In the genomic region with DNA sequence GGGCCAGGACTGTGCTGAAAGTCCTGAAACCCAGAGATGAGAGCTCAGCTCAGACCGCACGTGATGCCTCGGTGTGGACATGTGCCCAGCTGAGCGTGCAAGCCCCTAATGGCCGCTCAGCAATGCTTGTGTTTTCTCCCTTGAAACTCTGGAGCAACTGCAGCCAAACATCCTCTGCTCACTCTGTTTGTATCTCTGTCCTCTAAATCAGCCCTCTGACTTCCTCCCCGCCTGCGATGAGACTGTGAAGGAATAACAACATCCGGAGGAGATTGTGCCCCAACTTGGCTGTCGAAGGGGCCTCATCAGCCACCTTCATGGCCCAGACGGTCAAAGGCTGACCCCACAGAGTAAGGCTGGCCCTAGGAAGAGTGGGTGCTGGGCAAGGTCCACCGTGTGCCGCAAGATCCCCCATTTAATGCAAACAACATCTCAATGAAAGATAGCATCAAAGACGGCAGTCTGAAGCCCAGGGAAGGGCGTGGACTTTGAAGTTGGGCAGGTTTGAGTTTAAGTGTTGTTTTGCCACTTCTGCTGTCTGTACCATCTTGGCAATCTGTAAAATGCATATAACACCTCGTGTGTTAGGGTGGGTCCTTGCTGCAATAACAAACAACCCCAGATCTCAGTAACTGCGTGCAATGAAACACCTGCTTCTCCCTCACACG, we compare ENCODE assay signal across 12 cellular contexts. TPM values are rescaled to one million over a fixed set of nuclear protein-coding genes. Genes with fewer than 3 reads are reported as not detected.
DNase-seq lines count a peak whose midpoint lies in the region; ATAC-seq, FAIRE-seq and TF ChIP-seq lines count a peak whose summit lies in the region.
"Had no signal": no experiment of that assay in that cellular context is flagged by ENCODE, and none has a peak within 500 bp of the region (broad histone marks: within the 10 kb centered on the region; RNA-seq: fewer than 3 reads in every experiment).

No MANE protein-coding gene starts in this region.

- peak; percentile 38 for ATAC-seq in activated T-helper 17 cell treated with anti-CD3 and anti-CD28 coated beads, Interleukin-2, amount 50 U/mL, for 72 hours (replicated peaks)
- ATAC-seq in GM18505 (IDR thresholded peaks at IDR 0.05; ENCODE audit: unreplicated experiment), result no peak
- no peak for ATAC-seq in GM18498 (IDR thresholded peaks at IDR 0.05; ENCODE audit: unreplicated experiment)

- no peaks in the 10 kb centered on the region for H3K27me3 ChIP-seq in thymus (ENCODE audit: control insufficient read depth, insufficient read depth)
- H3K27me3 ChIP-seq: cardiac muscle cell, heart right ventricle, neutrophil had no signal

- H3K27ac ChIP-seq in kidney (ENCODE audit: low read depth in 2 of 2, low read length in 2 of 2) (no peak overlapping the region), thymus (ENCODE audit: low read depth) (peak overlapping the region; percentile 67)
- H3K27ac ChIP-seq: cardiac muscle cell, neutrophil had no signal

- intact Hi-C loops in kidney (cut with DNase I), result no loop called here

- CTCF ChIA-PET in activated CD4-positive, alpha-beta T cell treated with anti-CD3 and anti-CD28 coated beads, Interleukin-2, amount 10 ng/mL, durations not matched to agents 7 days and 5 days (lab: Charles Lee), result interaction anchor here (1.4 to 2.8 kb wide), 3 partner anchors 10 to 20 kb away, joined by 4 to 9 read pairs (median 8); no protein-coding TSS in a partner anchor

- H3K4me3 Mint-ChIP-seq in activated CD4-positive, alpha-beta T cell treated with anti-CD3 and anti-CD28 coated beads, Interleukin-2, amount 10 ng/mL, durations not matched to agents 7 days and 5 days, result peak overlapping the region; percentile 70
- peak overlapping the region; percentile 88 for H3K4me3 Mint-ChIP-seq in activated T-helper 17 cell treated with anti-CD3 and anti-CD28 coated beads, Interleukin-2, amount 50 U/mL, for 72 hours

- peak; percentile 55 for DNase-seq in activated CD4-positive, alpha-beta T cell treated with anti-CD3 and anti-CD28 coated beads, Interleukin-2, amount 10 ng/mL, durations not matched to agents 7 days and 5 days
- no peak for DNase-seq in activated CD4-positive, alpha-beta T cell treated with anti-CD3 and anti-CD28 coated beads, Interleukin-2, amount 50 U/mL, for 48 hours
- peak; percentile 22 for DNase-seq in kidney
- DNase-seq in amniotic stem cell (lab: John Stamatoyannopoulos, UW), result no peak
- DNase-seq: heart right ventricle had no signal

- H3K27ac Mint-ChIP-seq in activated CD4-positive, alpha-beta T cell treated with anti-CD3 and anti-CD28 coated beads, Interleukin-2, amount 10 ng/mL, durations not matched to agents 7 days and 5 days, result peak overlapping the region; percentile 100
- peak overlapping the region; percentile 85 for H3K27ac Mint-ChIP-seq in activated T-helper 17 cell treated with anti-CD3 and anti-CD28 coated beads, Interleukin-2, amount 50 U/mL, for 72 hours

- FAIRE-seq in kidney (lab: Jason Lieb, UNC), result no peak

- H3K36me3 Mint-ChIP-seq in activated CD4-positive, alpha-beta T cell treated with anti-CD3 and anti-CD28 coated beads, Interleukin-2, amount 10 ng/mL, durations not matched to agents 7 days and 5 days (ENCODE audit: low read depth), result peaks cover 7% of the 10 kb centered on the region
- no peaks in the 10 kb centered on the region for H3K36me3 Mint-ChIP-seq in activated T-helper 17 cell treated with anti-CD3 and anti-CD28 coated beads, Interleukin-2, amount 50 U/mL, for 72 hours (ENCODE audit: low read depth)

- peaks cover 45% of the 10 kb centered on the region for H3K4me1 Mint-ChIP-seq in activated CD4-positive, alpha-beta T cell treated with anti-CD3 and anti-CD28 coated beads, Interleukin-2, amount 10 ng/mL, durations not matched to agents 7 days and 5 days
- peaks cover 30% of the 10 kb centered on the region for H3K4me1 Mint-ChIP-seq in activated T-helper 17 cell treated with anti-CD3 and anti-CD28 coated beads, Interleukin-2, amount 50 U/mL, for 72 hours

- 88% methylated on average over 17 of the region's 17 CpGs for WGBS in thymus

- peaks cover 8% of the 10 kb centered on the region for H3K27me3 Mint-ChIP-seq in activated CD4-positive, alpha-beta T cell treated with anti-CD3 and anti-CD28 coated beads, Interleukin-2, amount 10 ng/mL, durations not matched to agents 7 days and 5 days
- H3K27me3 Mint-ChIP-seq in activated T-helper 17 cell treated with anti-CD3 and anti-CD28 coated beads, Interleukin-2, amount 50 U/mL, for 72 hours, result no peaks in the 10 kb centered on the region

- POLR2A ChIA-PET in activated CD4-positive, alpha-beta T cell treated with anti-CD3 and anti-CD28 coated beads, Interleukin-2, amount 10 ng/mL, durations not matched to agents 7 days and 5 days (lab: Charles Lee), result interaction anchor here (0.6 kb wide), 1 partner anchor 23 kb away, joined by 3 read pairs; no protein-coding TSS in a partner anchor

- H3K9me3 ChIP-seq in kidney (ENCODE audit: control insufficient read depth in 1 of 2, low read length in 2 of 2) (no peaks in the 10 kb centered on the region), thymus (ENCODE audit: control insufficient read depth) (no peaks in the 10 kb centered on the region)
- H3K9me3 ChIP-seq: heart right ventricle, neutrophil had no signal

- H3K36me3 ChIP-seq in kidney (ENCODE audit: control insufficient read depth in 1 of 2, insufficient read depth in 2 of 2, low read length in 2 of 2), result no peaks in the 10 kb centered on the region
- H3K36me3 ChIP-seq in thymus (ENCODE audit: control insufficient read depth, insufficient read depth), result no peaks in the 10 kb centered on the region
- H3K36me3 ChIP-seq: cardiac muscle cell, heart right ventricle, neutrophil had no signal

- H3K4me1 ChIP-seq in kidney (ENCODE audit: control insufficient read depth in 1 of 2, insufficient read depth in 1 of 2, low read depth in 1 of 2, low read length in 2 of 2), result peaks cover 0 to 11% of the 10 kb centered on the region in 2 donors
- no peaks in the 10 kb centered on the region for H3K4me1 ChIP-seq in thymus (ENCODE audit: control insufficient read depth, insufficient read depth, low read length)

- H3K4me3 ChIP-seq in kidney (ENCODE audit: low read length in 2 of 2), result no peak overlapping the region
- H3K4me3 ChIP-seq in thymus (ENCODE audit: low read length), result no peak overlapping the region
- H3K4me3 ChIP-seq: cardiac muscle cell, heart right ventricle had no signal

- no peak for TF ChIP-seq CTCF in kidney (IDR thresholded peaks at IDR 0.05; ENCODE audit: borderline replicate concordance, extremely low read depth, insufficient read depth)

- no peak for TF ChIP-seq POLR2A in GM18505 (IDR thresholded peaks at IDR 0.05; ENCODE audit: borderline replicate concordance, extremely low read depth, insufficient read depth, insufficient read length)

- H3K9me3 Mint-ChIP-seq in activated CD4-positive, alpha-beta T cell treated with anti-CD3 and anti-CD28 coated beads, Interleukin-2, amount 10 ng/mL, durations not matched to agents 7 days and 5 days, result peaks cover 3% of the 10 kb centered on the region
- H3K9me3 Mint-ChIP-seq in activated T-helper 17 cell treated with anti-CD3 and anti-CD28 coated beads, Interleukin-2, amount 50 U/mL, for 72 hours, result no peaks in the 10 kb centered on the region

- no peak overlapping the region for H3K9ac ChIP-seq in kidney (ENCODE audit: low read length in 2 of 2)

RNA-seq across cellular contexts. Expression of a gene that starts 39.9 kb away (rescaled TPM):
- not detected for total RNA-seq in activated CD4-positive, alpha-beta T cell treated with anti-CD3 and anti-CD28 coated beads, Interleukin-2, amount 10 ng/mL, durations not matched to agents 7 days and 5 days
- total RNA-seq in activated T-helper 17 cell treated with anti-CD3 and anti-CD28 coated beads, Interleukin-2, amount 50 U/mL, for 72 hours, result not detected
- not detected for total RNA-seq in kidney
- 15.9 TPM for polyA plus RNA-seq in kidney (ENCODE audit: insufficient read depth, low read depth, low replicate concordance)
- 142 TPM for polyA plus RNA-seq in thymus
- total RNA-seq: A673, cardiac muscle cell, heart right ventricle had no signal
- polyA plus RNA-seq: cardiac muscle cell had no signal

Comparison
In these comparisons a context has a peak if more than half of its experiments do, and no peak if none do; other contexts are left out.
1. DNase-seq: peak in activated CD4-positive, alpha-beta T cell treated with anti-CD3 and anti-CD28 coated beads, Interleukin-2, amount 10 ng/mL, durations not matched to agents 7 days and 5 days (single experiment) and kidney (single experiment); none in activated CD4-positive, alpha-beta T cell treated with anti-CD3 and anti-CD28 coated beads, Interleukin-2, amount 50 U/mL, for 48 hours (0 of 2) and amniotic stem cell (single experiment).